In genomic region chr11:131888230-131888826, GRCh38 we compare ENCODE assay signal across 14 cellular contexts.
DNase-seq lines count a peak whose midpoint lies in the region; TF ChIP-seq lines count a peak whose summit lies in the region.
"Had no signal": no experiment of that assay in that cellular context is flagged by ENCODE, and none has a peak within 500 bp of the region (broad histone marks: within the 10 kb centered on the region; RNA-seq: fewer than 3 reads in every experiment).

No MANE protein-coding gene starts in this region.

- TF ChIP-seq POLR2A in sigmoid colon (IDR thresholded peaks at IDR 0.05) = no peak
- TF ChIP-seq POLR2A in stomach (IDR thresholded peaks at IDR 0.05) = no peak

- 72 to 76% methylated on average over 13 of the region's 13 CpGs for WGBS in sigmoid colon, 2 donors
- 68 to 81% (median 77%) methylated on average over 13 of the region's 13 CpGs for WGBS in stomach, 5 donors

- H3K27me3 ChIP-seq in sigmoid colon (no peaks in the 10 kb centered on the region), stomach (peaks cover 0 to 10% (median 0%) of the 10 kb centered on the region in 3 donors)

- H3K4me3 ChIP-seq in fibroblast of the aortic adventitia (ENCODE audit: low read depth, low read length) = no peak overlapping the region
- no peak overlapping the region for H3K4me3 ChIP-seq in sigmoid colon
- H3K4me3 ChIP-seq in stomach = no peak overlapping the region

- H3K36me3 ChIP-seq in sigmoid colon (no peaks in the 10 kb centered on the region), stomach (no peaks in the 10 kb centered on the region)

- DNase-seq in GM04504 (ENCODE audit: low read depth) = peak; percentile 72
- peak; percentile 87 for DNase-seq in SW480 (ENCODE audit: low spot score)
- peak; percentile 93 for DNase-seq in fibroblast of the aortic adventitia (ENCODE audit: low read depth)
- no peak for DNase-seq in sigmoid colon
- no peak for DNase-seq in ecto neural progenitor cell (ENCODE audit: low spot score)
- no peak for DNase-seq in activated gamma-delta T cell treated with Interleukin-2 at 50 U/mL for 16 hours
- no peak for DNase-seq in stomach
- DNase-seq in SKM-1 (lab: John Stamatoyannopoulos, UW; ENCODE audit: unreplicated experiment) = no peak
- DNase-seq: activated CD4-positive, alpha-beta T cell treated with anti-CD3 and anti-CD28 coated beads, Interleukin-2, amount 10 ng/mL, durations not matched to agents 24 days and 14 days; DND-41; erythroblast; NCI-H2107; stimulated activated CD4-positive, alpha-beta T cell treated with anti-CD3 and anti-CD28 coated beads, Interleukin-15, amount 100 ng/mL, for 24 hours; stimulated activated naive CD8-positive, alpha-beta T cell treated with anti-CD3 and anti-CD28 coated beads, Interleukin-15, Interleukin-2, amounts not matched to agents 100 U/mL and 50 U/mL, for 24 hours had no signal

- TF ChIP-seq EP300 in sigmoid colon (IDR thresholded peaks at IDR 0.05) = no peak
- no peak for TF ChIP-seq EP300 in stomach (IDR thresholded peaks at IDR 0.05)

- TF ChIP-seq CTCF in fibroblast of the aortic adventitia (IDR thresholded peaks at IDR 0.05; ENCODE audit: insufficient read depth, low read length) (no peak), sigmoid colon (IDR thresholded peaks at IDR 0.05) (no peak), stomach (IDR thresholded peaks at IDR 0.05) (no peak)

- H3K9me3 ChIP-seq in sigmoid colon = no peaks in the 10 kb centered on the region
- H3K9me3 ChIP-seq in stomach = no peaks in the 10 kb centered on the region

- H3K4me1 ChIP-seq in sigmoid colon (peaks cover 0 to 33% (median 25%) of the 10 kb centered on the region in 4 donors), stomach (no peaks in the 10 kb centered on the region)

- peak overlapping the region; percentile 44 to 77 (median 66) for H3K27ac ChIP-seq in sigmoid colon
- H3K27ac ChIP-seq in stomach = no peak overlapping the region

- intact Hi-C loops in sigmoid colon (cut with DNase I) (no loop called here), stomach (cut with DNase I; ENCODE audit: low total_unique reads) (no loop called here)

Comparison
In these comparisons a context has a peak if more than half of its experiments do, and no peak if none do; other contexts are left out.
1. DNase-seq: peak in GM04504 (single experiment), SW480 (single experiment) and fibroblast of the aortic adventitia (single experiment); none in sigmoid colon (single experiment), ecto neural progenitor cell (single experiment), activated gamma-delta T cell treated with Interleukin-2 at 50 U/mL for 16 hours (single experiment), stomach (single experiment) and SKM-1 (single experiment).
2. H3K27ac ChIP-seq: peak in sigmoid colon (4 of 4); none in stomach (0 of 5).